In the genomic region with DNA sequence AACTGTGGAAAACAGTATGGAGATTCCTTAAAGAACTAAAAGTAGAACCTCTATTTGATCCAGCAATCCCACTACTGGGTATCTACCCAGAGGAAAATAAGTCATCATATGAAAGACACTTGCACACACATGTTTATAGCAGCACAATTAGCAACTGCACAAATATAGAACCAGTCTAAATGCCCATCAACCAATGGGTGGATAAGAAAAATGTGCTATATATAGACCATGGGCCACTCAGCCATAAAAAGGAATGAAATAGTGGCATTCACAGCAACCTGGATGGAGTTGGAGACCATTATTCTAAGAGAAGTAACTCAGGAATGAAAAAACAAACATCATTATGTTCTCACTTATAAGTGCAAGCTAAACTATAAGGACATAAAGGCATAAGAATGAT, we compare ENCODE assay signal across 5 cellular contexts.
"Had no signal": no experiment of that assay in that cellular context is flagged by ENCODE, and none has a peak within 500 bp of the region (broad histone marks: within the 10 kb centered on the region; RNA-seq: fewer than 3 reads in every experiment).

No MANE protein-coding gene starts in this region.

- H3K27ac ChIP-seq: HL-60 had no signal

- H3K27ac Mint-ChIP-seq: IgD-negative memory B cell had no signal

- H3K4me3 Mint-ChIP-seq: IgD-negative memory B cell had no signal

- H3K36me3 Mint-ChIP-seq: IgD-negative memory B cell had no signal

- DNase-seq: IMR-90 had no signal

- ATAC-seq: HepG2, K562 had no signal

- H3K4me1 Mint-ChIP-seq: IgD-negative memory B cell had no signal

- H3K4me3 ChIP-seq: K562 had no signal
